1 cellular context compared by ENCODE assay signal in the genomic region with DNA sequence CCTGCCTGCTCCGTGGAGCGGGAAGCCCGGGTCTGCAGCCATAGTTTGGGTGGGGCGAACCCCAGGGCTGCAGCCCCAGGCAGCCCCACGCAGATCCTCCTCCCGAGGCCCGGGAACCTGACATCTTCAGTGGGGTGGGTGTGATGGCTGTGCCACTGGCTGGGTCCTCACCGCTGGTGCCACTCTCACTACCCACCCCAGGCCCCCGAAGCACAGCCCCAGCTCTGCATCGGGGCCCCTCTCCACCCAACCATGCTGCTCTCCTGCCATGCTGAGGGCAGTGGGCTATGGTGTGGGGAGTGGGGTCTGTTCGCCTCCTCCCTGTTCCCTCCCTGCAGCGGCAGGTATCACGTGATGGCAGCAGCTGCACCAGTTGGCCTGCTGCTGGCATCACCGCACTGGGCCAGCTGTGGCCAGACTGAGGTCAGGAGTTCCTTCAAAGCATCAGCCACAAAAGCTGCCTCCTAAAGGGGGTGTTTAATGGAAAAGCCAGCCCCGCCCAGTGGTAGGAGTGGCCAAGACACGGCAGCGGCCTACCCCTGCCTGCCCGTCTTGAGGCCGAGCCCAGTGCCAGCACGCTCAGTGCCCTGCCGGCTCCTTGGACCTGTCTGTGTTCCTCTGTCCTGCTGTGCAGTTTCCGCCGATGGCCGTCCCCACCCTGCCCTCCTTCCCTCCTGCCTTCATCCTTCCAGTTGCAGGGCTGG.
TF ChIP-seq lines count a peak whose summit lies in the region.

No MANE protein-coding gene starts in this region.

TF ChIP-seq in H1, 55 proteins besides CTCF, POLR2A, EP300 and RAD21:
- TF ChIP-seq, protein P1, sequence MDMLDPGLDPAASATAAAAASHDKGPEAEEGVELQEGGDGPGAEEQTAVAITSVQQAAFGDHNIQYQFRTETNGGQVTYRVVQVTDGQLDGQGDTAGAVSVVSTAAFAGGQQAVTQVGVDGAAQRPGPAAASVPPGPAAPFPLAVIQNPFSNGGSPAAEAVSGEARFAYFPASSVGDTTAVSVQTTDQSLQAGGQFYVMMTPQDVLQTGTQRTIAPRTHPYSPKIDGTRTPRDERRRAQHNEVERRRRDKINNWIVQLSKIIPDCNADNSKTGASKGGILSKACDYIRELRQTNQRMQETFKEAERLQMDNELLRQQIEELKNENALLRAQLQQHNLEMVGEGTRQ (IDR thresholded peaks at IDR 0.05; ENCODE audit: low read length) = no peak
- TF ChIP-seq SRF (IDR thresholded peaks at IDR 0.05; ENCODE audit: low read depth, low read length) = no peak
- TF ChIP-seq MAFK (IDR thresholded peaks at IDR 0.05; ENCODE audit: low read depth, low read length) = no peak
- TF ChIP-seq, protein P2, sequence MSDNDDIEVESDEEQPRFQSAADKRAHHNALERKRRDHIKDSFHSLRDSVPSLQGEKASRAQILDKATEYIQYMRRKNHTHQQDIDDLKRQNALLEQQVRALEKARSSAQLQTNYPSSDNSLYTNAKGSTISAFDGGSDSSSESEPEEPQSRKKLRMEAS (IDR thresholded peaks at IDR 0.05) = no peak
- no peak for TF ChIP-seq FOSL1 (IDR thresholded peaks at IDR 0.05; ENCODE audit: insufficient read depth, low read depth, low read length)
- no peak for TF ChIP-seq CEBPB (IDR thresholded peaks at IDR 0.05; ENCODE audit: low read depth, low read length)
- no peak for TF ChIP-seq SUZ12 (IDR thresholded peaks at IDR 0.05; ENCODE audit: low read length)
- no peak for TF ChIP-seq CHD7 (IDR thresholded peaks at IDR 0.05; ENCODE audit: insufficient replicate concordance, low read length)
- TF ChIP-seq ZNF274 (IDR thresholded peaks at IDR 0.05; ENCODE audit: borderline replicate concordance, extremely low read depth, low read length) = no peak
- no peak for TF ChIP-seq SAP30 (IDR thresholded peaks at IDR 0.05; ENCODE audit: insufficient read depth, insufficient replicate concordance, low read length)
- no peak for TF ChIP-seq TBP (IDR thresholded peaks at IDR 0.05; ENCODE audit: low read depth, low read length)
- TF ChIP-seq CBX5 (IDR thresholded peaks at IDR 0.05; ENCODE audit: low read depth, low read length) = no peak
- TF ChIP-seq POU5F1 (IDR thresholded peaks at IDR 0.05; ENCODE audit: low read depth, low read length) = no peak
- TF ChIP-seq, protein P3, sequence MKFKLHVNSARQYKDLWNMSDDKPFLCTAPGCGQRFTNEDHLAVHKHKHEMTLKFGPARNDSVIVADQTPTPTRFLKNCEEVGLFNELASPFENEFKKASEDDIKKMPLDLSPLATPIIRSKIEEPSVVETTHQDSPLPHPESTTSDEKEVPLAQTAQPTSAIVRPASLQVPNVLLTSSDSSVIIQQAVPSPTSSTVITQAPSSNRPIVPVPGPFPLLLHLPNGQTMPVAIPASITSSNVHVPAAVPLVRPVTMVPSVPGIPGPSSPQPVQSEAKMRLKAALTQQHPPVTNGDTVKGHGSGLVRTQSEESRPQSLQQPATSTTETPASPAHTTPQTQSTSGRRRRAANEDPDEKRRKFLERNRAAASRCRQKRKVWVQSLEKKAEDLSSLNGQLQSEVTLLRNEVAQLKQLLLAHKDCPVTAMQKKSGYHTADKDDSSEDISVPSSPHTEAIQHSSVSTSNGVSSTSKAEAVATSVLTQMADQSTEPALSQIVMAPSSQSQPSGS (IDR thresholded peaks at IDR 0.05; ENCODE audit: low read length) = no peak
- TF ChIP-seq JUN (IDR thresholded peaks at IDR 0.05; ENCODE audit: low read depth, low read length) = no peak
- TF ChIP-seq KDM4A (IDR thresholded peaks at IDR 0.05; ENCODE audit: low read depth, low read length, severe bottlenecking) = no peak
TF ChIP-seq in H1: peak in this region for 0.
